In the genomic region with DNA sequence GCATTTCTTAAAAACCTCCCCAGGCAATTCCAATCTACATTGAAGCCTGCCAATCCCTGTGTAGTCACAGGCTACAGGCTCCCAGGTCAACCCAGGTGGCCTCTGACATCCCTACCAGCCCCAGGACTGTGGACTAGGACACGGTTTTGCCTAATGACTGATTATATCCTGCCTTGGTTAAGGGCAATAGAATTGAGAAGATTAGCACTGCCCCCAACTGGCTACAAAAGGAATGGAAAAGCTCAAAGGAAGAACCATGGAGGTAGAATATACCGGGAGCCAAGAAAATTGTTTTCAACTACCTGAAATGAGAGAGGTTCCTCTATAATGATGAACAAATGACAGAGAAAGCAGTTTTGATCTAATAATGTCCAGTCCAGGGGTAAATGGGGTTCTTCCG, we compare ENCODE assay signal across 7 cellular contexts.
DNase-seq lines count a peak whose midpoint lies in the region; ATAC-seq and TF ChIP-seq lines count a peak whose summit lies in the region.

No MANE protein-coding gene starts in this region.

- no peaks in the 10 kb centered on the region for H3K9me3 ChIP-seq in breast epithelium
- no peaks in the 10 kb centered on the region for H3K9me3 ChIP-seq in CD8-positive, alpha-beta memory T cell (ENCODE audit: low read length)

- no peak overlapping the region for H3K4me3 Mint-ChIP-seq in CD8-positive, alpha-beta memory T cell

- H3K36me3 Mint-ChIP-seq in CD8-positive, alpha-beta memory T cell = no peaks in the 10 kb centered on the region

- no peaks in the 10 kb centered on the region for H3K27me3 ChIP-seq in breast epithelium
- H3K27me3 ChIP-seq in CD8-positive, alpha-beta memory T cell (ENCODE audit: insufficient read depth, low read length, poor library complexity, severe bottlenecking) = no peaks in the 10 kb centered on the region

- TF ChIP-seq CTCF in GM12865 (IDR thresholded peaks at IDR 0.05; ENCODE audit: insufficient read depth, low read depth, low read length, missing control alignments) (peak; percentile 53), breast epithelium (IDR thresholded peaks at IDR 0.05) (peak in 2 of 3 donors; percentile 11 to 21)

- H3K27me3 Mint-ChIP-seq in CD8-positive, alpha-beta memory T cell = peaks cover 0 to 1% of the 10 kb centered on the region in 2 donors

- no peaks in the 10 kb centered on the region for H3K4me1 Mint-ChIP-seq in CD8-positive, alpha-beta memory T cell

- H3K4me3 ChIP-seq in GM12865 (ENCODE audit: low read depth, low read length) (no peak overlapping the region), breast epithelium (no peak overlapping the region)
- H3K4me3 ChIP-seq in Jurkat, Clone E6-1 (ENCODE audit: low read length) = no peak overlapping the region
- H3K4me3 ChIP-seq in CD8-positive, alpha-beta memory T cell (ENCODE audit: low read length) = no peak overlapping the region

- TF ChIP-seq POLR2A in breast epithelium (IDR thresholded peaks at IDR 0.05) = no peak

- intact Hi-C loops in breast epithelium (cut with DNase I; ENCODE audit: low total_unique reads) = no loop called here

- no peak overlapping the region for H3K27ac Mint-ChIP-seq in CD8-positive, alpha-beta memory T cell

- no peaks in the 10 kb centered on the region for H3K4me1 ChIP-seq in breast epithelium
- no peaks in the 10 kb centered on the region for H3K4me1 ChIP-seq in CD8-positive, alpha-beta memory T cell (ENCODE audit: insufficient read depth, low read length)

- peaks cover 0 to 3% (median 0%) of the 10 kb centered on the region in 5 donors for H3K9me3 Mint-ChIP-seq in CD8-positive, alpha-beta memory T cell

- no peak overlapping the region for H3K27ac ChIP-seq in breast epithelium
- no peak overlapping the region for H3K27ac ChIP-seq in CD8-positive, alpha-beta memory T cell (ENCODE audit: low read depth, low read length)

- CTCF ChIA-PET in CD8-positive, alpha-beta memory T cell (lab: Charles Lee) = no interaction called here

- DNase-seq in GM12865 (ENCODE audit: low read depth) (peak; percentile 44), breast epithelium (ENCODE audit: low spot score in 2 of 2) (no peak), pons (ENCODE audit: low spot score) (peak; percentile 32)
- DNase-seq in Jurkat, Clone E6-1 (ENCODE audit: low read depth, low spot score) = peak; percentile 19
- DNase-seq in CD8-positive, alpha-beta memory T cell = no peak

- no peaks in the 10 kb centered on the region for H3K36me3 ChIP-seq in breast epithelium
- H3K36me3 ChIP-seq in CD8-positive, alpha-beta memory T cell (ENCODE audit: insufficient read depth, low read length) = no peaks in the 10 kb centered on the region

- ATAC-seq in HG03571 (IDR thresholded peaks at IDR 0.05; ENCODE audit: unreplicated experiment) (no peak), GM18909 (IDR thresholded peaks at IDR 0.05; ENCODE audit: poor library complexity, unreplicated experiment) (no peak)

- POLR2A ChIA-PET in CD8-positive, alpha-beta memory T cell (lab: Charles Lee) = no interaction called here

Comparison
In these comparisons a context has a peak if more than half of its experiments do, and no peak if none do; other contexts are left out.
1. DNase-seq: peak in GM12865 (single experiment), Jurkat, Clone E6-1 (single experiment) and pons (single experiment); none in breast epithelium (0 of 2) and CD8-positive, alpha-beta memory T cell (0 of 5).